Comparison of ENCODE assay signal across 29 cellular contexts in genomic region chr7:101893326-101894085, GRCh38.
"Had no signal": no experiment of that assay in that cellular context is flagged by ENCODE, and none has a peak within 500 bp of the region (broad histone marks: within the 10 kb centered on the region; RNA-seq: fewer than 3 reads in every experiment).

No MANE protein-coding gene starts in this region.

- ATAC-seq: activated CD4-positive, alpha-beta T cell treated with anti-CD3 and anti-CD28 coated beads for 36 hours; activated CD8-positive, alpha-beta T cell treated with anti-CD3 and anti-CD28 coated beads, Interleukin-2, amount 10 ng/mL, durations not matched to agents 7 days and 5 days; activated naive CD4-positive, alpha-beta T cell treated with anti-CD3 and anti-CD28 coated beads, Interleukin-2, amount 50 U/mL, for 72 hours; activated T-cell treated with anti-CD3 and anti-CD28 coated beads, Interleukin-2, amount 50 U/mL, for 72 hours; body of pancreas; left cardiac atrium; sciatic nerve had no signal

- H3K27ac ChIP-seq: body of pancreas, cardiac muscle cell, colonic mucosa, epithelial cell of prostate, vagina had no signal

- H3K27me3 Mint-ChIP-seq: activated CD4-positive, alpha-beta T cell treated with anti-CD3 and anti-CD28 coated beads for 36 hours; progenitor cell of endocrine pancreas; type B pancreatic cell had no signal

- H3K4me3 ChIP-seq: body of pancreas, cardiac muscle cell, colonic mucosa, esophagus squamous epithelium, ovary, vagina had no signal

- DNase-seq: activated CD4-positive, alpha-beta T cell treated with anti-CD3 and anti-CD28 coated beads for 36 hours; activated CD4-positive, CD25-positive, alpha-beta regulatory T cell; activated CD8-positive, alpha-beta T cell treated with anti-CD3 and anti-CD28 coated beads, Interleukin-2, amount 10 ng/mL, durations not matched to agents 7 days and 5 days; activated naive CD4-positive, alpha-beta T cell; activated T-cell treated with anti-CD3 and anti-CD28 coated beads for 4 hours; activated T-cell treated with anti-CD3 and anti-CD28 coated beads, Interleukin-2, amount 50 U/mL, for 72 hours; aorta; body of pancreas; cerebellar nuclear complex; colonic mucosa; effector CD8-positive, alpha-beta T cell; esophagus squamous epithelium; left cardiac atrium; mammary epithelial cell; nephron progenitor cell; ovary; retina; small intestine; stimulated activated CD4-positive, alpha-beta T cell treated with anti-CD3 and anti-CD28 coated beads, Interleukin-1b, Interleukin-23, amount 100 ng/mL, for 48 hours; stimulated activated naive CD4-positive, alpha-beta T cell treated with Interleukin-2 at 50 U/mL for 16 hours; T-helper 1 cell had no signal

- H3K4me3 Mint-ChIP-seq: activated CD4-positive, alpha-beta T cell treated with anti-CD3 and anti-CD28 coated beads for 36 hours; activated CD8-positive, alpha-beta T cell treated with anti-CD3 and anti-CD28 coated beads, Interleukin-2, amount 10 ng/mL, durations not matched to agents 7 days and 5 days; activated T-cell treated with anti-CD3 and anti-CD28 coated beads, Interleukin-2, amount 50 U/mL, for 72 hours; nephron progenitor cell; T-helper 2 cell treated with Interferon-gamma antibody and Interleukin-4, amounts not matched to agents 5 μg/mL and 100 μg/mL, for 36 hours; type B pancreatic cell had no signal

- H3K9me3 ChIP-seq: body of pancreas, colonic mucosa, esophagus squamous epithelium, ovary, vagina had no signal

- H3K36me3 ChIP-seq: cardiac muscle cell, colonic mucosa, esophagus squamous epithelium, ovary, vagina had no signal

- H3K4me1 ChIP-seq: body of pancreas, colonic mucosa had no signal

- H3K27ac Mint-ChIP-seq: activated CD4-positive, alpha-beta T cell treated with anti-CD3 and anti-CD28 coated beads for 36 hours; activated CD8-positive, alpha-beta T cell treated with anti-CD3 and anti-CD28 coated beads, Interleukin-2, amount 10 ng/mL, durations not matched to agents 7 days and 5 days; activated naive CD4-positive, alpha-beta T cell treated with anti-CD3 and anti-CD28 coated beads, Interleukin-2, amount 50 U/mL, for 72 hours; activated T-cell treated with anti-CD3 and anti-CD28 coated beads, Interleukin-2, amount 50 U/mL, for 72 hours; nephron progenitor cell; progenitor cell of endocrine pancreas; T-helper 2 cell treated with Interferon-gamma antibody and Interleukin-4, amounts not matched to agents 5 μg/mL and 100 μg/mL, for 36 hours; type B pancreatic cell had no signal

- H3K27me3 ChIP-seq: body of pancreas, cardiac muscle cell, colonic mucosa, esophagus squamous epithelium, ovary, vagina had no signal

- H3K36me3 Mint-ChIP-seq: activated naive CD4-positive, alpha-beta T cell treated with anti-CD3 and anti-CD28 coated beads, Interleukin-2, amount 50 U/mL, for 72 hours; type B pancreatic cell had no signal

- H3K9me3 Mint-ChIP-seq: activated naive CD4-positive, alpha-beta T cell treated with anti-CD3 and anti-CD28 coated beads, Interleukin-2, amount 50 U/mL, for 72 hours; activated T-cell treated with anti-CD3 and anti-CD28 coated beads, Interleukin-2, amount 50 U/mL, for 72 hours; nephron progenitor cell; T-helper 2 cell treated with Interferon-gamma antibody and Interleukin-4, amounts not matched to agents 5 μg/mL and 100 μg/mL, for 36 hours; type B pancreatic cell had no signal
